22 cellular contexts compared by ENCODE assay signal in the genomic region with DNA sequence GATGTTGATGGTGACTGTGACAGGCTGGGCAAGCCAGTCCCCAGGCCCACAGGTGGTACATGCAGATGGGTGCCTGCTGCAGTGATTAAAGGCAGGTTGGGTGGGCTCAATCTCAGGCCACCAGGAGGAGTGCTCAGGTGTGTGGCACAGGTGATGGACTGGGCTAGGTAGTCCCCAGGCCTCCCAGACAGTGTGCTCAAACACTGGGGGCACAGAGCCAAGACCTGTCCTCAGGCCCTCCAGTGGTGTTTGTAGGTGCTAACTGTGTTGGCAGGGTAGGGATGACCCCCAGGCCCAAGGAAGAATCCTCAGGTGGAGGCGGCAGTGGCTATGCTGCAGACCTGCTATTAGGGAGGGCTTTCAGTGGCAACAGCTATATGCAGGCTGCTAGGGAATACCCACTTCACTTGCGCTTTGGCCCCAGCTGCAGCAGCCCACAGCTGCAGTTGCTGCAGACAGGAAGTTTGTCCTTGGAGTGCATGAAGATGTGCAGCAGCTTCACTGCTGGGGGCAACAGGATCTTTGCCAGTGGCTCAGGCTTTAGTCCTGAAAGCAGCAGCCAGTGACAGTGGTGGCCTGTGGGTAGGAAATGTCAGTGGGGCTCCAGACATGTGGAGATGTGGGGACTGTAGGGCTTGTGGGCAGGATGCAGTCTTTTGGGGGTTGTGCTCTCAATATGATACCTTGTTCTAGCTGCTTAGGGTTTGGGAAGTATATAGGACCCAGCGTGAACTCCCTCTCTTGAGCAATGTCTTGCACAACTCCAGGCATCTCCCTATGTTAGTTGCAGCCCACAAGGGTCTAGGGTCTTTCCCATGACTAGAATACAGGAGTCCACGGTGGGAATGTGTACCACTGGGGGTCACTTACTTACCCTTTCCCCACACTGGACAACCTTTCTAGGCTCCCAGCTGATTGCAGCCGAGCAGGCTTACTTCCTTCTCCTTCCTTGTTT. TPM values are rescaled to one million over a fixed set of nuclear protein-coding genes. Genes with fewer than 3 reads are reported as not detected.
DNase-seq lines count a peak whose midpoint lies in the region; ATAC-seq and TF ChIP-seq lines count a peak whose summit lies in the region.
"Had no signal": no experiment of that assay in that cellular context is flagged by ENCODE, and none has a peak within 500 bp of the region (broad histone marks: within the 10 kb centered on the region; RNA-seq: fewer than 3 reads in every experiment).

No MANE protein-coding gene starts in this region.

- ATAC-seq in CD8-positive, alpha-beta T cell: no peak
- no peak for ATAC-seq in central memory CD8-positive, alpha-beta T cell (replicated peaks; ENCODE audit: extremely low read depth, poor library complexity, severe bottlenecking)
- ATAC-seq: activated CD4-positive, alpha-beta T cell treated with anti-CD3 and anti-CD28 coated beads for 36 hours; Panc1; SK-N-SH treated with all-trans-retinoic acid at 6 μM for 48 hours had no signal

- H3K14ac ChIP-seq in H9 (ENCODE audit: insufficient read depth, low read length): no peak overlapping the region; the same call in 1 of the 2 replicates

- H2AK5ac ChIP-seq in H9 (ENCODE audit: insufficient read length, low read length): no peak overlapping the region

- POLR2A ChIA-PET in CD8-positive, alpha-beta T cell (lab: Charles Lee): no interaction called here

- intact Hi-C loops in CD8-positive, alpha-beta T cell (cut with DNase I, micrococcal nuclease): no loop called here

- no peak overlapping the region for H4K91ac ChIP-seq in H9 (ENCODE audit: insufficient read length, low read depth, low read length)

- H3K4me2 ChIP-seq in H9 (ENCODE audit: insufficient read depth, insufficient read length, low read length): no peak overlapping the region

- CTCF ChIA-PET in CD8-positive, alpha-beta T cell (lab: Charles Lee): no interaction called here

- no peaks in the 10 kb centered on the region for H3K4me1 ChIP-seq in CD8-positive, alpha-beta T cell (ENCODE audit: insufficient read depth, low read length)
- H3K4me1 ChIP-seq in H9 (ENCODE audit: insufficient read depth, low read length): no peaks in the 10 kb centered on the region
- H3K4me1 ChIP-seq: ascending aorta had no signal

- H3T11ph ChIP-seq in H9 (ENCODE audit: low read length): no peak overlapping the region

- no peak for DNase-seq in CD8-positive, alpha-beta T cell
- DNase-seq in H9: no peak
- DNase-seq in central memory CD8-positive, alpha-beta T cell (ENCODE audit: low spot score in 2 of 2): no peak
- no peak for DNase-seq in neural crest cell (ENCODE audit: low read depth, low spot score)
- no peak for DNase-seq in DMS79 treated with DMSO at 0.1 percent for 48 hours (lab: John Stamatoyannopoulos, UW)
- DNase-seq in EL: no peak
- no peak for DNase-seq in NCI-H128 (lab: John Stamatoyannopoulos, UW; ENCODE audit: unreplicated experiment)
- DNase-seq: activated CD4-positive, alpha-beta T cell treated with anti-CD3 and anti-CD28 coated beads for 36 hours; activated naive CD4-positive, alpha-beta T cell; foreskin fibroblast; hypothalamus; kidney glomerular epithelial cell; NCI-H1436; NCI-H82; stimulated activated naive CD4-positive, alpha-beta T cell treated with Interleukin-2 at 50 U/mL for 16 hours; T-helper 9 cell had no signal

- no peak overlapping the region for H2AFZ ChIP-seq in H9 (ENCODE audit: low read length)

- H3K23ac ChIP-seq in H9 (ENCODE audit: insufficient read length, low read depth, low read length): no peak overlapping the region

- H2BK15ac ChIP-seq in H9 (ENCODE audit: low read depth, low read length): no peak overlapping the region

- H3K27me3 Mint-ChIP-seq in CD8-positive, alpha-beta T cell (ENCODE audit: low read depth): no peaks in the 10 kb centered on the region
- no peaks in the 10 kb centered on the region for H3K27me3 Mint-ChIP-seq in H9 (ENCODE audit: low read depth)
- H3K27me3 Mint-ChIP-seq in central memory CD8-positive, alpha-beta T cell: no peaks in the 10 kb centered on the region
- no peaks in the 10 kb centered on the region for H3K27me3 Mint-ChIP-seq in neural crest cell (ENCODE audit: low read depth)
- H3K27me3 Mint-ChIP-seq: activated CD4-positive, alpha-beta T cell treated with anti-CD3 and anti-CD28 coated beads for 36 hours had no signal

- peaks cover 79% of the 10 kb centered on the region for H3K36me3 Mint-ChIP-seq in CD8-positive, alpha-beta T cell
- H3K36me3 Mint-ChIP-seq in H9 (ENCODE audit: insufficient read depth in 1 of 3, low read depth in 3 of 3) (peaks cover 41 to 49% (median 44%) of the 10 kb centered on the region in 3 experiments), neural crest cell (ENCODE audit: low read depth) (peaks cover 52% of the 10 kb centered on the region)
- peaks cover 23% of the 10 kb centered on the region for H3K36me3 Mint-ChIP-seq in central memory CD8-positive, alpha-beta T cell (ENCODE audit: insufficient read depth)

- H3K27ac Mint-ChIP-seq in CD8-positive, alpha-beta T cell: peak overlapping the region; percentile 22
- H3K27ac Mint-ChIP-seq in H9: peak overlapping the region in 2 of 3 experiments; percentile 32 to 69; a peak in 3 of 7 replicates
- H3K27ac Mint-ChIP-seq in central memory CD8-positive, alpha-beta T cell (ENCODE audit: low read depth): peak overlapping the region; percentile 14
- H3K27ac Mint-ChIP-seq in neural crest cell (ENCODE audit: unreplicated experiment): peak overlapping the region; percentile 81
- H3K27ac Mint-ChIP-seq: activated CD4-positive, alpha-beta T cell treated with anti-CD3 and anti-CD28 coated beads for 36 hours; mesothelial cell of epicardium; nephron had no signal

- no peak overlapping the region for H3K4me3 Mint-ChIP-seq in CD8-positive, alpha-beta T cell
- H3K4me3 Mint-ChIP-seq in H9 (no peak overlapping the region), neural crest cell (no peak overlapping the region)
- no peak overlapping the region for H3K4me3 Mint-ChIP-seq in central memory CD8-positive, alpha-beta T cell
- H3K4me3 Mint-ChIP-seq: activated CD4-positive, alpha-beta T cell treated with anti-CD3 and anti-CD28 coated beads for 36 hours; mesothelial cell of epicardium; nephron had no signal

- H3K79me1 ChIP-seq in H9 (ENCODE audit: insufficient read depth, low read depth, low read length, poor library complexity, severe bottlenecking): no peaks in the 10 kb centered on the region

- no CpG with 5 or more reads among the region's 5 CpGs for WGBS in H9 (ENCODE audit: extremely low coverage, insufficient read length, low lambda C conversion rate)

- H3K27me3 ChIP-seq in CD8-positive, alpha-beta T cell (ENCODE audit: insufficient read depth, low read length): no peaks in the 10 kb centered on the region
- no peaks in the 10 kb centered on the region for H3K27me3 ChIP-seq in H9 (ENCODE audit: insufficient read depth, low read length)
- H3K27me3 ChIP-seq: ascending aorta had no signal

- H3K9me3 ChIP-seq in CD8-positive, alpha-beta T cell (ENCODE audit: low read length): peaks cover 5% of the 10 kb centered on the region
- peaks cover 6% of the 10 kb centered on the region for H3K9me3 ChIP-seq in H9 (ENCODE audit: control insufficient read depth, low read depth, low read length)

- H3K9me3 Mint-ChIP-seq in CD8-positive, alpha-beta T cell: peaks cover 9% of the 10 kb centered on the region
- H3K9me3 Mint-ChIP-seq in H9 (peaks cover 31 to 38% of the 10 kb centered on the region in 2 experiments), neural crest cell (peaks cover 17% of the 10 kb centered on the region)
- H3K9me3 Mint-ChIP-seq in central memory CD8-positive, alpha-beta T cell: peaks cover 6% of the 10 kb centered on the region

- H3K23me2 ChIP-seq in H9 (ENCODE audit: insufficient read length, low read depth, low read length, poor library complexity, severe bottlenecking): no peaks in the 10 kb centered on the region

- no peak overlapping the region for H2BK12ac ChIP-seq in H9 (ENCODE audit: insufficient read length, low read depth, low read length)

- H4K5ac ChIP-seq in H9 (ENCODE audit: insufficient read length, low read depth, low read length): no peak overlapping the region

- H2BK20ac ChIP-seq in H9 (ENCODE audit: low read depth, low read length, poor library complexity, severe bottlenecking): no peak overlapping the region

- H3K9ac ChIP-seq in H9 (ENCODE audit: extremely low read depth, insufficient read length, low read length): no peak overlapping the region

- no peak overlapping the region for H2BK120ac ChIP-seq in H9 (ENCODE audit: low read depth, low read length, poor library complexity, severe bottlenecking)

- no peaks in the 10 kb centered on the region for H4K20me1 ChIP-seq in H9 (ENCODE audit: control insufficient read depth, insufficient read depth, insufficient read length)

- no peak overlapping the region for H3K4ac ChIP-seq in H9 (ENCODE audit: low read depth, low read length)

- no peak for TF ChIP-seq CTCF in CD8-positive, alpha-beta T cell (IDR thresholded peaks at IDR 0.05)
- TF ChIP-seq CTCF in H9 (conservative IDR thresholded peaks at IDR 0.05) (no peak), neural crest cell (conservative IDR thresholded peaks at IDR 0.05) (no peak)

- no peak overlapping the region for H4K8ac ChIP-seq in H9 (replicated peaks; ENCODE audit: insufficient read length, low read depth, low read length)

- no peak overlapping the region for H3K4me3 ChIP-seq in CD8-positive, alpha-beta T cell (ENCODE audit: low read depth, low read length)
- H3K4me3 ChIP-seq: ascending aorta had no signal

- H3K27ac ChIP-seq in CD8-positive, alpha-beta T cell (ENCODE audit: low read depth, low read length): no peak overlapping the region
- H3K27ac ChIP-seq in H9 (ENCODE audit: insufficient read length, low read depth, low read length): no peak overlapping the region
- H3K27ac ChIP-seq: ascending aorta had no signal

- no peak overlapping the region for H2BK5ac ChIP-seq in H9 (ENCODE audit: insufficient read length, low read length)

- peaks cover 22% of the 10 kb centered on the region for H3K4me1 Mint-ChIP-seq in CD8-positive, alpha-beta T cell (ENCODE audit: low read depth)
- H3K4me1 Mint-ChIP-seq in H9: peaks cover 5% of the 10 kb centered on the region in 2 experiments
- H3K4me1 Mint-ChIP-seq in central memory CD8-positive, alpha-beta T cell: peaks cover 25% of the 10 kb centered on the region
- no peaks in the 10 kb centered on the region for H3K4me1 Mint-ChIP-seq in neural crest cell
- H3K4me1 Mint-ChIP-seq: activated CD4-positive, alpha-beta T cell treated with anti-CD3 and anti-CD28 coated beads for 36 hours; mesothelial cell of epicardium; nephron had no signal

- no peaks in the 10 kb centered on the region for H3K79me2 ChIP-seq in H9 (ENCODE audit: insufficient read depth, low read length)

- H3K36me3 ChIP-seq in CD8-positive, alpha-beta T cell (ENCODE audit: insufficient read depth, low read length): peaks cover 21% of the 10 kb centered on the region

- H3K18ac ChIP-seq in H9 (ENCODE audit: insufficient read length, low read depth, low read length): no peak overlapping the region

- H3K56ac ChIP-seq in H9 (ENCODE audit: insufficient read length, low read depth, low read length): no peak overlapping the region

RNA-seq across cellular contexts. Expression of a gene that starts 54.1 kb away (rescaled TPM):
- total RNA-seq in CD8-positive, alpha-beta T cell: not detected
- total RNA-seq in H9 (2021) (not detected in 2 replicates), neural crest cell (not detected in 2 replicates)
- total RNA-seq: activated CD4-positive, alpha-beta T cell treated with anti-CD3 and anti-CD28 coated beads for 36 hours; ascending aorta; ureter had no signal

Comparison
In these comparisons a context has a peak if more than half of its experiments do, and no peak if none do; other contexts are left out.
1. H3K27ac Mint-ChIP-seq: peak in every context shown above with its lines; median percentile 81 in neural crest cell; 50 in H9; 22 in CD8-positive, alpha-beta T cell; 14 in central memory CD8-positive, alpha-beta T cell.